ENCODE assay signal across 17 cellular contexts in the genomic region with DNA sequence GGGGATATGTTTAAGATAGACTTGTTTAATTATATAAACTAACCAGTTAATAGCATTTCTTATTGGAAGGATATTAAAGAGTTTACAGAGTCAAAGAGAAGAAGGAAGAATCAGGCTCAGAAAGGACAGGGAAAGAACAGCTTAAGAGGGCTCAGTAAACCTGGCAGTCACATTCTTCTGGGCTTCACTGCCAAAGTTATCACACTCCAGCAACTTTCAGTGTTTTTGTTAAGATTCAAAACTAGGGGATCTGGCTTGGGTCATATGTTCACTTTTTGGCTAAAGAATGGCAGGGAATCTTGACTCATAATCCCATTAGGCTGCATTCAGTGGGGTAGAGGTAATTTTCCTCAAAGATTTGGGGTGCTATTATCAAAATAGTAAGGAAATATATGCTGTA.
DNase-seq lines count a peak whose midpoint lies in the region; ATAC-seq and TF ChIP-seq lines count a peak whose summit lies in the region.
"Had no signal": no experiment of that assay in that cellular context is flagged by ENCODE, and none has a peak within 500 bp of the region (broad histone marks: within the 10 kb centered on the region; RNA-seq: fewer than 3 reads in every experiment).

No MANE protein-coding gene starts in this region.

- H3K27me3 ChIP-seq in neural progenitor cell (no peaks in the 10 kb centered on the region), uterus (no peaks in the 10 kb centered on the region), WERI-Rb-1 (ENCODE audit: insufficient read depth, low read depth, severe bottlenecking) (no peaks in the 10 kb centered on the region)

- H3K36me3 Mint-ChIP-seq in neural progenitor cell, result peaks cover 4% of the 10 kb centered on the region
- H3K36me3 Mint-ChIP-seq in activated CD8-positive, alpha-beta T cell treated with anti-CD3 and anti-CD28 coated beads, Interleukin-2, amount 10 ng/mL, durations not matched to agents 7 days and 5 days (ENCODE audit: low read depth), result peaks cover 3% of the 10 kb centered on the region

- no peak overlapping the region for H3K4me2 ChIP-seq in neural progenitor cell

- DNase-seq in left ventricle myocardium superior (no peak), cardiac septum (ENCODE audit: low spot score) (no peak), globus pallidus (ENCODE audit: low spot score) (peak; percentile 18), neural progenitor cell (ENCODE audit: low spot score) (no peak), uterus (no peak), putamen (ENCODE audit: low spot score) (no peak), WERI-Rb-1 (no peak)
- no peak for DNase-seq in activated CD8-positive, alpha-beta T cell treated with anti-CD3 and anti-CD28 coated beads, Interleukin-2, amount 10 ng/mL, durations not matched to agents 7 days and 5 days
- DNase-seq: C1 segment of cervical spinal cord, EL, GM23248, HFFc6, NCI-H1417, NCI-H1930, NCI-H2171, NCI-H82, RPMI8226 had no signal

- H2AFZ ChIP-seq in neural progenitor cell (replicated peaks), result no peak overlapping the region
- H2AFZ ChIP-seq: GM23248 had no signal

- peak overlapping the region; percentile 85 for H3K27ac Mint-ChIP-seq in neural progenitor cell
- no peak overlapping the region for H3K27ac Mint-ChIP-seq in activated CD8-positive, alpha-beta T cell treated with anti-CD3 and anti-CD28 coated beads, Interleukin-2, amount 10 ng/mL, durations not matched to agents 7 days and 5 days
- H3K27ac Mint-ChIP-seq: HFFc6 had no signal

- intact Hi-C loops in left ventricle myocardium superior (cut with micrococcal nuclease), result no loop called here
- intact Hi-C loops in cardiac septum (cut with DNase I), result no loop called here
- intact Hi-C loops in uterus (cut with DNase I; ENCODE audit: low total_unique reads), result no loop called here

- H3K27me3 Mint-ChIP-seq in neural progenitor cell (ENCODE audit: insufficient read depth, low read depth), result no peaks in the 10 kb centered on the region
- H3K27me3 Mint-ChIP-seq in activated CD8-positive, alpha-beta T cell treated with anti-CD3 and anti-CD28 coated beads, Interleukin-2, amount 10 ng/mL, durations not matched to agents 7 days and 5 days (ENCODE audit: low read depth), result no peaks in the 10 kb centered on the region

- no peaks in the 10 kb centered on the region for H3K79me2 ChIP-seq in neural progenitor cell (ENCODE audit: low read depth)

- ATAC-seq in left ventricle myocardium superior, result peak; percentile 31
- ATAC-seq in activated CD8-positive, alpha-beta T cell treated with anti-CD3 and anti-CD28 coated beads, Interleukin-2, amount 10 ng/mL, durations not matched to agents 7 days and 5 days, result no peak

- H3K4me1 Mint-ChIP-seq in neural progenitor cell, result peaks cover 30% of the 10 kb centered on the region
- peaks cover 2% of the 10 kb centered on the region for H3K4me1 Mint-ChIP-seq in activated CD8-positive, alpha-beta T cell treated with anti-CD3 and anti-CD28 coated beads, Interleukin-2, amount 10 ng/mL, durations not matched to agents 7 days and 5 days (ENCODE audit: low read depth)

- H3F3A ChIP-seq in neural progenitor cell (ENCODE audit: low read depth), result peaks cover 1% of the 10 kb centered on the region

- H3K4me3 Mint-ChIP-seq in neural progenitor cell, result no peak overlapping the region
- H3K4me3 Mint-ChIP-seq in activated CD8-positive, alpha-beta T cell treated with anti-CD3 and anti-CD28 coated beads, Interleukin-2, amount 10 ng/mL, durations not matched to agents 7 days and 5 days, result no peak overlapping the region
- H3K4me3 Mint-ChIP-seq: HFFc6 had no signal

- no peaks in the 10 kb centered on the region for H4K20me1 ChIP-seq in neural progenitor cell (ENCODE audit: low read depth)

- H3K9me3 ChIP-seq in neural progenitor cell (ENCODE audit: low read depth) (no peaks in the 10 kb centered on the region), uterus (no peaks in the 10 kb centered on the region), WERI-Rb-1 (ENCODE audit: severe bottlenecking) (no peaks in the 10 kb centered on the region)

- H3K27ac ChIP-seq in neural progenitor cell (no peak overlapping the region), uterus (peak overlapping the region; percentile 55 to 56), WERI-Rb-1 (no peak overlapping the region)
- H3K27ac ChIP-seq: GM23248 had no signal

- TF ChIP-seq CTCF in neural progenitor cell (IDR thresholded peaks at IDR 0.05), result no peak
- no peak for TF ChIP-seq CTCF in uterus (IDR thresholded peaks at IDR 0.05)
- no peak for TF ChIP-seq CTCF in WERI-Rb-1 (IDR thresholded peaks at IDR 0.05; ENCODE audit: low read depth, low read length)

- H3K4me3 ChIP-seq in neural progenitor cell, result no peak overlapping the region
- H3K4me3 ChIP-seq in uterus, result no peak overlapping the region
- H3K4me3 ChIP-seq in WERI-Rb-1 (ENCODE audit: low read depth, low read length), result no peak overlapping the region
- H3K4me3 ChIP-seq: GM23248 had no signal

- CTCF ChIA-PET in activated CD8-positive, alpha-beta T cell treated with anti-CD3 and anti-CD28 coated beads, Interleukin-2, amount 10 ng/mL, durations not matched to agents 7 days and 5 days (lab: Charles Lee), result no interaction called here

- POLR2A ChIA-PET in activated CD8-positive, alpha-beta T cell treated with anti-CD3 and anti-CD28 coated beads, Interleukin-2, amount 10 ng/mL, durations not matched to agents 7 days and 5 days (lab: Charles Lee), result no interaction called here

- H3K36me3 ChIP-seq in neural progenitor cell (no peaks in the 10 kb centered on the region), uterus (no peaks in the 10 kb centered on the region), WERI-Rb-1 (no peaks in the 10 kb centered on the region)

- H3K9ac ChIP-seq in neural progenitor cell, result no peak overlapping the region
- H3K9ac ChIP-seq: GM23248 had no signal

- peaks cover 7% of the 10 kb centered on the region for H3K9me3 Mint-ChIP-seq in neural progenitor cell
- no peaks in the 10 kb centered on the region for H3K9me3 Mint-ChIP-seq in activated CD8-positive, alpha-beta T cell treated with anti-CD3 and anti-CD28 coated beads, Interleukin-2, amount 10 ng/mL, durations not matched to agents 7 days and 5 days (ENCODE audit: insufficient read depth)
- H3K9me3 Mint-ChIP-seq: HFFc6 had no signal

- H3K4me1 ChIP-seq in neural progenitor cell (peaks cover 17% of the 10 kb centered on the region), uterus (peaks cover 0 to 3% of the 10 kb centered on the region in 2 donors)

- TF ChIP-seq POLR2A in uterus (IDR thresholded peaks at IDR 0.05), result no peak

Comparison
In these comparisons a context has a peak if more than half of its experiments do, and no peak if none do; other contexts are left out.
1. H3K27ac ChIP-seq: peak in uterus (2 of 2); none in neural progenitor cell (single experiment) and WERI-Rb-1 (single experiment).